ENCODE assay signal across 24 cellular contexts in the genomic region with DNA sequence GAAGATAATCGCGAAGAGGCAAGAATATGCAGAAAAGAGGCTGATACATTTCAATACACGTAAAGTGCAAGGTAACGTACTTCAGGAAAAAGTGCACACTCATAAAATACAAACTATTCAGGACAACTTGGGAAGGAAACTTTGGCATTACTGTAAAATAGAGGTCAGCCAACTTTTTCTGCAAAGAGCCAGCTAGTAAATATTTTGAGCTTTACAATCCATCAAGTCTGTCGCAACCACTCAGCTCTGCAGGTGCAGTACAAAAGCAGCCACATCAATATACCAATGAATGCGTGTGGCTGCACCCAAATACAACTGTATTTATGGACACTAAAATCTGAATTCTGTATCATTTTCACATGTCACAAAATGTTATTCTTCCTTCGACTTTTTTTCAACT. TPM values are rescaled to one million over a fixed set of nuclear protein-coding genes. Genes with fewer than 3 reads are reported as not detected.
DNase-seq lines count a peak whose midpoint lies in the region; ATAC-seq, FAIRE-seq and TF ChIP-seq lines count a peak whose summit lies in the region.
"Had no signal": no experiment of that assay in that cellular context is flagged by ENCODE, and none has a peak within 500 bp of the region (broad histone marks: within the 10 kb centered on the region; RNA-seq: fewer than 3 reads in every experiment).

No MANE protein-coding gene starts in this region.

- H4K20me1 ChIP-seq in BLaER1 (no peaks in the 10 kb centered on the region), Loucy (ENCODE audit: insufficient read depth, low read length, poor library complexity, severe bottlenecking) (no peaks in the 10 kb centered on the region)

- no peak overlapping the region for H2AFZ ChIP-seq in Loucy (ENCODE audit: low read length)

- TF ChIP-seq CTCF in Loucy (conservative IDR thresholded peaks at IDR 0.05; ENCODE audit: low read length): no peak
- no peak for TF ChIP-seq CTCF in pancreas (IDR thresholded peaks at IDR 0.05)

- FAIRE-seq in pancreas (lab: Jason Lieb, UNC) (no peak), HTR-8/SVneo (lab: Jason Lieb, UNC) (no peak), frontal cortex (lab: Jason Lieb, UNC) (no peak)
- FAIRE-seq: A204.1, GM19239 had no signal

- H3K9me3 ChIP-seq in BLaER1 (no peaks in the 10 kb centered on the region), Loucy (ENCODE audit: insufficient read depth, low read depth, low read length) (no peaks in the 10 kb centered on the region), pancreas (no peaks in the 10 kb centered on the region)
- H3K9me3 ChIP-seq: BE2C, SK-N-SH had no signal

- H3K4me1 ChIP-seq in BLaER1 (peaks cover 7% of the 10 kb centered on the region; the same call in 1 of the 2 replicates), Loucy (ENCODE audit: insufficient read depth, low read length, poor library complexity, severe bottlenecking) (no peaks in the 10 kb centered on the region), pancreas (no peaks in the 10 kb centered on the region)
- H3K4me1 ChIP-seq: BE2C had no signal

- H3K9me2 ChIP-seq in Loucy (replicated peaks; ENCODE audit: low read depth, low read length): no peaks in the 10 kb centered on the region
- H3K9me2 ChIP-seq: SK-N-SH had no signal

- H3K27ac ChIP-seq in BLaER1: no peak overlapping the region
- H3K27ac ChIP-seq in pancreas: no peak overlapping the region

- H3F3A ChIP-seq in Loucy (ENCODE audit: low read depth): no peaks in the 10 kb centered on the region

- H3K4me3 ChIP-seq in BLaER1: no peak overlapping the region
- H3K4me3 ChIP-seq in Loucy (ENCODE audit: low read length, poor library complexity, severe bottlenecking): no peak overlapping the region
- no peak overlapping the region for H3K4me3 ChIP-seq in pancreas

- peak overlapping the region; percentile 14; the same call in 1 of the 2 replicates for H3K4me2 ChIP-seq in BLaER1
- peak overlapping the region; percentile 0 for H3K4me2 ChIP-seq in Loucy (ENCODE audit: low read depth, low read length, poor library complexity, severe bottlenecking)
- H3K4me2 ChIP-seq: SK-N-SH had no signal

- intact Hi-C loops in left colon (cut with DNase I, micrococcal nuclease) (no loop called here), pancreas (cut with DNase I) (no loop called here)

- H3K27me3 ChIP-seq in BLaER1: no peaks in the 10 kb centered on the region
- no peaks in the 10 kb centered on the region for H3K27me3 ChIP-seq in Loucy (ENCODE audit: insufficient read depth, low read length, poor library complexity, severe bottlenecking)
- H3K27me3 ChIP-seq in pancreas: no peaks in the 10 kb centered on the region
- H3K27me3 ChIP-seq: BE2C had no signal

- H3K9ac ChIP-seq in BLaER1 (no peak overlapping the region), Loucy (ENCODE audit: low read depth, low read length, poor library complexity, severe bottlenecking) (no peak overlapping the region)
- H3K9ac ChIP-seq: SK-N-SH had no signal

- WGBS in pancreas, 2 donors: 51 to 56% methylated on average over 7 of the region's 7 CpGs

- H3K36me3 ChIP-seq in BLaER1: no peaks in the 10 kb centered on the region
- H3K36me3 ChIP-seq in Loucy (ENCODE audit: insufficient read depth, low read length): no peaks in the 10 kb centered on the region
- no peaks in the 10 kb centered on the region for H3K36me3 ChIP-seq in pancreas
- H3K36me3 ChIP-seq: BE2C had no signal

- DNase-seq in left colon (no peak), pancreas (no peak), HTR-8/SVneo (ENCODE audit: insufficient read length, low spot score) (no peak), frontal cortex (ENCODE audit: low spot score in 2 of 2) (no peak), retina (no peak), C1 segment of cervical spinal cord (lab: John Stamatoyannopoulos, UW) (no peak)
- DNase-seq: BE2C; Calu3; CD8-positive, alpha-beta T cell; GF-D8; GOT3; Karpas-422; MM.1S; NCI-H1092; NCI-H1436 treated with DMSO at 0.1 percent for 48 hours; NCI-H2029 treated with DMSO at 0.1 percent for 48 hours; OCI-M1; RPMI8226; SHP77 treated with DMSO at 0.1 percent for 48 hours; SK-N-SH had no signal

- no peaks in the 10 kb centered on the region for H3K79me2 ChIP-seq in Loucy (ENCODE audit: insufficient read depth, low read length)

- ATAC-seq in left colon (peak; percentile 66), pancreas (peak; percentile 53 to 77 (median 66))
- ATAC-seq: CD8-positive, alpha-beta T cell had no signal

RNA-seq across cellular contexts. Expression of a gene that starts 51.6 kb away (rescaled TPM):
- 10 to 100 TPM; 28.6 to 47.2 TPM for total RNA-seq in left colon
- 10 to 100 TPM; 14.0 to 22.5 (median 16.4) TPM for total RNA-seq in pancreas
- polyA plus RNA-seq in pancreas: 10 to 100 TPM; 12.0 to 20.6 TPM
- total RNA-seq in frontal cortex: 79.1 TPM
